8 cellular contexts compared by ENCODE assay signal in genomic region chr11:18853086-18853720, GRCh38.
DNase-seq lines count a peak whose midpoint lies in the region; ATAC-seq, FAIRE-seq and TF ChIP-seq lines count a peak whose summit lies in the region.

No MANE protein-coding gene starts in this region.

- H3K4me1 ChIP-seq in SJCRH30 (no peaks in the 10 kb centered on the region), keratinocyte (ENCODE audit: control insufficient read depth, extremely low read depth, insufficient read depth, low read length) (no peaks in the 10 kb centered on the region), ovary (ENCODE audit: insufficient read depth) (no peaks in the 10 kb centered on the region)

- no peaks in the 10 kb centered on the region for H3K27me3 ChIP-seq in SJCRH30
- H3K27me3 ChIP-seq in keratinocyte (ENCODE audit: control insufficient read depth, extremely low read depth, insufficient read depth, low read length) = no peaks in the 10 kb centered on the region
- no peaks in the 10 kb centered on the region for H3K27me3 ChIP-seq in ovary

- no peak for TF ChIP-seq POLR2A in ovary (IDR thresholded peaks at IDR 0.05)

- H3K9me1 ChIP-seq in keratinocyte (ENCODE audit: control insufficient read depth, extremely low read depth, insufficient read depth, low read length) = no peaks in the 10 kb centered on the region

- H3K4me3 Mint-ChIP-seq in Calu3 (ENCODE audit: low read depth, unreplicated experiment) = no peak overlapping the region
- H3K4me3 Mint-ChIP-seq in activated T-cell treated with anti-CD3 and anti-CD28 coated beads, Interleukin-2, amount 50 U/mL, for 72 hours = no peak overlapping the region

- H3K9me3 Mint-ChIP-seq in Calu3 (ENCODE audit: low read depth, unreplicated experiment) = no peaks in the 10 kb centered on the region
- peaks cover 1 to 2% of the 10 kb centered on the region in 2 donors for H3K9me3 Mint-ChIP-seq in activated T-cell treated with anti-CD3 and anti-CD28 coated beads, Interleukin-2, amount 50 U/mL, for 72 hours

- no peak overlapping the region for H3K9ac ChIP-seq in keratinocyte (ENCODE audit: control insufficient read depth, extremely low read depth, insufficient read depth, low read length)

- BruUV-seq in Calu3 (replicated peaks; lab: Mats Ljungman, UMichigan) = no TSS peak

- H3K36me3 Mint-ChIP-seq in Calu3 (ENCODE audit: insufficient read depth, unreplicated experiment) = no peaks in the 10 kb centered on the region
- H3K36me3 Mint-ChIP-seq in activated T-cell treated with anti-CD3 and anti-CD28 coated beads, Interleukin-2, amount 50 U/mL, for 72 hours (ENCODE audit: insufficient read depth in 2 of 2) = peaks cover 0 to 1% of the 10 kb centered on the region in 2 donors

- H3K4me2 ChIP-seq in keratinocyte (ENCODE audit: control insufficient read depth, extremely low read depth, insufficient read depth, low read depth, low read length) = no peak overlapping the region

- H3K36me3 ChIP-seq in SJCRH30 (no peaks in the 10 kb centered on the region), keratinocyte (ENCODE audit: control insufficient read depth in 2 of 2, extremely low read depth in 1 of 2, insufficient read depth in 2 of 2, low read length in 2 of 2) (no peaks in the 10 kb centered on the region), ovary (no peaks in the 10 kb centered on the region)

- no peak overlapping the region for H3K4me3 ChIP-seq in SJCRH30
- no peak overlapping the region for H3K4me3 ChIP-seq in keratinocyte (ENCODE audit: control insufficient read depth in 2 of 3, extremely low read depth in 1 of 3, insufficient read depth in 2 of 3, low read depth in 1 of 3, low read length in 3 of 3)
- H3K4me3 ChIP-seq in ovary = no peak overlapping the region

- H3K9me3 ChIP-seq in SJCRH30 (replicated peaks) = no peaks in the 10 kb centered on the region
- no peaks in the 10 kb centered on the region for H3K9me3 ChIP-seq in keratinocyte (ENCODE audit: control insufficient read depth, low read depth, low read length)
- no peaks in the 10 kb centered on the region for H3K9me3 ChIP-seq in ovary

- no peaks in the 10 kb centered on the region for H4K20me1 ChIP-seq in keratinocyte (ENCODE audit: control insufficient read depth, extremely low read depth, insufficient read depth, low read length)

- peaks cover 54% of the 10 kb centered on the region for H3K27me3 Mint-ChIP-seq in Calu3 (ENCODE audit: unreplicated experiment)
- peaks cover 18% of the 10 kb centered on the region for H3K27me3 Mint-ChIP-seq in activated T-cell treated with anti-CD3 and anti-CD28 coated beads, Interleukin-2, amount 50 U/mL, for 72 hours (ENCODE audit: low read depth)

- intact Hi-C loops in Calu3 (cut with micrococcal nuclease; ENCODE audit: unreplicated experiment) = loop anchor here (1.0 kb wide), 1 partner anchor 78 kb away; no protein-coding TSS in a partner anchor
- intact Hi-C loops in ovary (cut with DNase I) = no loop called here

- dilution Hi-C loops in keratinocyte (cut with MboI; ENCODE audit: extremely low pct_ligation_motif_present, low sequenced_read_pairs) = no loop called here

- peaks cover 10% of the 10 kb centered on the region for H3K4me1 Mint-ChIP-seq in Calu3 (ENCODE audit: low read depth, unreplicated experiment)
- no peaks in the 10 kb centered on the region for H3K4me1 Mint-ChIP-seq in activated T-cell treated with anti-CD3 and anti-CD28 coated beads, Interleukin-2, amount 50 U/mL, for 72 hours (ENCODE audit: low read depth)

- FAIRE-seq in GM19239 (lab: Jason Lieb, UNC) (peak; percentile 92), keratinocyte (lab: Jason Lieb, UNC) (peak; percentile 82)

- no peak overlapping the region for H3K27ac Mint-ChIP-seq in Calu3 (ENCODE audit: unreplicated experiment)
- no peak overlapping the region for H3K27ac Mint-ChIP-seq in activated T-cell treated with anti-CD3 and anti-CD28 coated beads, Interleukin-2, amount 50 U/mL, for 72 hours

- no peak for TF ChIP-seq EP300 in ovary (IDR thresholded peaks at IDR 0.05)

- peak; percentile 56 for ATAC-seq in HG03460 (IDR thresholded peaks at IDR 0.05; ENCODE audit: unreplicated experiment)
- ATAC-seq in activated T-cell treated with anti-CD3 and anti-CD28 coated beads, Interleukin-2, amount 50 U/mL, for 72 hours (replicated peaks in 1 of 2) = no peak

- H3K79me2 ChIP-seq in keratinocyte (ENCODE audit: control insufficient read depth, insufficient read depth, low read length) = no peaks in the 10 kb centered on the region

- CTCF ChIA-PET in Calu3 (lab: Charles Lee) = interaction anchor here (1.3 to 1.5 kb wide), 2 partner anchors 8 to 77 kb away, joined by 3 to 4 read pairs; no protein-coding TSS in a partner anchor

- DNase-seq in Calu3 = peak; percentile 24
- DNase-seq in GM19239 (ENCODE audit: insufficient read length, low spot score) = no peak
- DNase-seq in SJCRH30 = peak; percentile 14 to 48
- peak; percentile 7 for DNase-seq in keratinocyte (ENCODE audit: low read depth, low spot score)
- no peak for DNase-seq in ovary
- DNase-seq in activated T-cell treated with anti-CD3 and anti-CD28 coated beads, Interleukin-2, amount 50 U/mL, for 72 hours = no peak
- DNase-seq in medulla oblongata (ENCODE audit: extremely low spot score) = no peak

- 26 to 30% (median 27%) methylated on average over 5 of the region's 5 CpGs for WGBS in ovary, 3 donors

- TF ChIP-seq CTCF in Calu3 (IDR thresholded peaks at IDR 0.05; ENCODE audit: unreplicated experiment) (peak; percentile 53), keratinocyte (optimal IDR thresholded peaks at IDR 0.05 in 1 of 3, IDR thresholded peaks at IDR 0.05 in 1 of 3, conservative IDR thresholded peaks at IDR 0.05 in 1 of 3; ENCODE audit: extremely low read depth in 1 of 3, insufficient read depth in 2 of 3, low read length in 3 of 3) (peak; percentile 55 to 76 (median 59)), ovary (IDR thresholded peaks at IDR 0.05) (no peak)

- H3K27ac ChIP-seq in SJCRH30 = no peak overlapping the region
- H3K27ac ChIP-seq in keratinocyte (ENCODE audit: control insufficient read depth, insufficient read depth, low read length) = no peak overlapping the region
- no peak overlapping the region for H3K27ac ChIP-seq in ovary

- no peak overlapping the region for H2AFZ ChIP-seq in keratinocyte (ENCODE audit: control insufficient read depth, low read length)

Comparison
In these comparisons a context has a peak if more than half of its experiments do, and no peak if none do; other contexts are left out.
1. DNase-seq: peak in Calu3 (single experiment), SJCRH30 (2 of 2) and keratinocyte (single experiment); none in GM19239 (single experiment), ovary (0 of 5), activated T-cell treated with anti-CD3 and anti-CD28 coated beads, Interleukin-2, amount 50 U/mL, for 72 hours (0 of 2) and medulla oblongata (single experiment).
2. CTCF ChIP-seq: peak in Calu3 (single experiment) and keratinocyte (3 of 3); none in ovary (0 of 3).